ENCODE assay signal across 1 cellular context in the genomic region with DNA sequence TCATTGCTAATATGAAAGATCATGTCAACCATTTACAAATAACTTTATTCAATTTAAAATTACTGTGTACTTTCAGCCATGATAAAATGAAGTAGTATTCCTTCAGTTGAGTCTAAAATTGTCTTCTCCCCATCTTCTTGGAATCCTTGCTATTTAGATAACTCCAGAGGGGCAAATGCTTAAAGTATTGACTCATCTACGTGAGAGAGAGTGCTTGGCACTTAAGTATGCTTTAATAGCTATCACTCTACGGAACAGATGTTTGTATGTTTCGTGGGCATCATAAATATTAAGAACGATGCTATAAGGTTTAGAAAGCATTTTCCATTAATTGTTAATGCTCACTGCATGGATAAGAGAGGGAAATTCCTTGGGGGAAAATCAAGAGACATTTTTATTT.
TF ChIP-seq lines count a peak whose summit lies in the region.

No MANE protein-coding gene starts in this region.

TF ChIP-seq in HCT116, 20 proteins besides CTCF, POLR2A, EP300 and RAD21 (continued from another document):
- TF ChIP-seq, protein P1, sequence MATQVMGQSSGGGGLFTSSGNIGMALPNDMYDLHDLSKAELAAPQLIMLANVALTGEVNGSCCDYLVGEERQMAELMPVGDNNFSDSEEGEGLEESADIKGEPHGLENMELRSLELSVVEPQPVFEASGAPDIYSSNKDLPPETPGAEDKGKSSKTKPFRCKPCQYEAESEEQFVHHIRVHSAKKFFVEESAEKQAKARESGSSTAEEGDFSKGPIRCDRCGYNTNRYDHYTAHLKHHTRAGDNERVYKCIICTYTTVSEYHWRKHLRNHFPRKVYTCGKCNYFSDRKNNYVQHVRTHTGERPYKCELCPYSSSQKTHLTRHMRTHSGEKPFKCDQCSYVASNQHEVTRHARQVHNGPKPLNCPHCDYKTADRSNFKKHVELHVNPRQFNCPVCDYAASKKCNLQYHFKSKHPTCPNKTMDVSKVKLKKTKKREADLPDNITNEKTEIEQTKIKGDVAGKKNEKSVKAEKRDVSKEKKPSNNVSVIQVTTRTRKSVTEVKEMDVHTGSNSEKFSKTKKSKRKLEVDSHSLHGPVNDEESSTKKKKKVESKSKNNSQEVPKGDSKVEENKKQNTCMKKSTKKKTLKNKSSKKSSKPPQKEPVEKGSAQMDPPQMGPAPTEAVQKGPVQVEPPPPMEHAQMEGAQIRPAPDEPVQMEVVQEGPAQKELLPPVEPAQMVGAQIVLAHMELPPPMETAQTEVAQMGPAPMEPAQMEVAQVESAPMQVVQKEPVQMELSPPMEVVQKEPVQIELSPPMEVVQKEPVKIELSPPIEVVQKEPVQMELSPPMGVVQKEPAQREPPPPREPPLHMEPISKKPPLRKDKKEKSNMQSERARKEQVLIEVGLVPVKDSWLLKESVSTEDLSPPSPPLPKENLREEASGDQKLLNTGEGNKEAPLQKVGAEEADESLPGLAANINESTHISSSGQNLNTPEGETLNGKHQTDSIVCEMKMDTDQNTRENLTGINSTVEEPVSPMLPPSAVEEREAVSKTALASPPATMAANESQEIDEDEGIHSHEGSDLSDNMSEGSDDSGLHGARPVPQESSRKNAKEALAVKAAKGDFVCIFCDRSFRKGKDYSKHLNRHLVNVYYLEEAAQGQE (IDR thresholded peaks at IDR 0.05; ENCODE audit: low read depth) = no peak
- no peak for TF ChIP-seq POLR2AphosphoS5 (IDR thresholded peaks at IDR 0.05; ENCODE audit: low read depth, low read length)
- no peak for TF ChIP-seq SRF (IDR thresholded peaks at IDR 0.05; ENCODE audit: low read depth)
- no peak for TF ChIP-seq JUND (IDR thresholded peaks at IDR 0.05)
- TF ChIP-seq, protein P2, sequence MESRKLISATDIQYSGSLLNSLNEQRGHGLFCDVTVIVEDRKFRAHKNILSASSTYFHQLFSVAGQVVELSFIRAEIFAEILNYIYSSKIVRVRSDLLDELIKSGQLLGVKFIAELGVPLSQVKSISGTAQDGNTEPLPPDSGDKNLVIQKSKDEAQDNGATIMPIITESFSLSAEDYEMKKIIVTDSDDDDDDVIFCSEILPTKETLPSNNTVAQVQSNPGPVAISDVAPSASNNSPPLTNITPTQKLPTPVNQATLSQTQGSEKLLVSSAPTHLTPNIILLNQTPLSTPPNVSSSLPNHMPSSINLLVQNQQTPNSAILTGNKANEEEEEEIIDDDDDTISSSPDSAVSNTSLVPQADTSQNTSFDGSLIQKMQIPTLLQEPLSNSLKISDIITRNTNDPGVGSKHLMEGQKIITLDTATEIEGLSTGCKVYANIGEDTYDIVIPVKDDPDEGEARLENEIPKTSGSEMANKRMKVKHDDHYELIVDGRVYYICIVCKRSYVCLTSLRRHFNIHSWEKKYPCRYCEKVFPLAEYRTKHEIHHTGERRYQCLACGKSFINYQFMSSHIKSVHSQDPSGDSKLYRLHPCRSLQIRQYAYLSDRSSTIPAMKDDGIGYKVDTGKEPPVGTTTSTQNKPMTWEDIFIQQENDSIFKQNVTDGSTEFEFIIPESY (IDR thresholded peaks at IDR 0.05; ENCODE audit: extremely low read depth, insufficient replicate concordance, low read length) = no peak
- TF ChIP-seq SP1 (IDR thresholded peaks at IDR 0.05; ENCODE audit: low read depth) = no peak
- no peak for TF ChIP-seq YY1 (IDR thresholded peaks at IDR 0.05; ENCODE audit: extremely low read depth, insufficient replicate concordance, low read depth, low read length)
- no peak for TF ChIP-seq ZNF274 (IDR thresholded peaks at IDR 0.05; ENCODE audit: low read depth, low read length)
- TF ChIP-seq, protein P3, sequence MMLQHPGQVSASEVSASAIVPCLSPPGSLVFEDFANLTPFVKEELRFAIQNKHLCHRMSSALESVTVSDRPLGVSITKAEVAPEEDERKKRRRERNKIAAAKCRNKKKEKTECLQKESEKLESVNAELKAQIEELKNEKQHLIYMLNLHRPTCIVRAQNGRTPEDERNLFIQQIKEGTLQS (IDR thresholded peaks at IDR 0.05) = no peak
- no peak for TF ChIP-seq SIN3A (IDR thresholded peaks at IDR 0.05; ENCODE audit: low read depth)
